14 cellular contexts compared by ENCODE assay signal in the genomic region with DNA sequence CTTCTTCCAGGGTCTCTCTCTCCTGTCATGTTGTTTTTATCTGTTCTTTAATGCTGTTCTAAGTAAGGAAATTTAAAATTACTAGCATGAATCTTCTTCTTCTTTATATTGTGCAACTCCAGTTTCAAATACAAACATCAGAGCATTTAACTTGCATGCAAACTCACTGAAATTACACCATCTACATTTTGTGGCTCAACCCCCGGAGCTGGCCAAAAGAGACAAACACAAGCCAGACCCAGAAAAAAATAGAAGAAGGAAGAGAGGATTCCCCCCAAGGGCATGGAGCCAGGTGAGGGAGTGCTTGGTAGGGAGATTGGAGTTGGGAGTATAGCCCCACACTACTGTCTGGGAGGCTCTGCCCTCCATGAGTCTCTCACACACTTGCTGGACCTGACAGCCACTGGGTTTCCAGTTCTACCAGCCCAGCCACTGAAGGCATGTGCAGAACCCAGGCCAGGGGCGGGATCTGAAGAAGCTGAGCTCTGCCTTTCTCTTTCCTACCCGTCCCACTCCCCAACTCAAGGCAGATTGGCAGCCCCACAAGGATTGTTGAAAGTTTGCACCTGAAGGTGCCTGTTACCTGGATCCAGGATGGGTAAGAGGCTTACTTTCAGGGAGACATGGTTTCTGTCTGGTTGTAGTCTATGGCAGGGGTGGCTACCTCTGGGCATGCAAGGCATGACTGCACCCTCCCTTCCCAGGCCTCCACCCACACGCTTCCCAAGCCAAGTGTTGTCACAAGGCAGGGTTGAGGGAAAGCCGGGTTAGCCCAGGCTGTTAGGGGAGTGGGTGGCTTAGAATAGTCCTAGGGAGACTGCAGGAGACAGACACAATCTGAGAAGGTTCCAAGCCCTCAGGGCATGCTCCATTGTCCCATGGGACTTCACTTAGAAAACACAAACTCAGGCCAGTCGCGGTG.
DNase-seq lines count a peak whose midpoint lies in the region; ATAC-seq, FAIRE-seq and TF ChIP-seq lines count a peak whose summit lies in the region.
"Had no signal": no experiment of that assay in that cellular context is flagged by ENCODE, and none has a peak within 500 bp of the region (broad histone marks: within the 10 kb centered on the region; RNA-seq: fewer than 3 reads in every experiment).

No MANE protein-coding gene starts in this region.

- H3K36me3 ChIP-seq in breast epithelium = no peaks in the 10 kb centered on the region
- no peaks in the 10 kb centered on the region for H3K36me3 ChIP-seq in adipocyte (ENCODE audit: control insufficient read depth, insufficient read depth, low read length, severe bottlenecking)
- no peaks in the 10 kb centered on the region for H3K36me3 ChIP-seq in upper lobe of right lung
- H3K36me3 ChIP-seq: brain microvascular endothelial cell had no signal

- H3K27ac ChIP-seq in breast epithelium (peak overlapping the region in 1 of 2 donors; percentile 46), upper lobe of right lung (no peak overlapping the region)
- H3K27ac ChIP-seq: brain microvascular endothelial cell had no signal

- TF ChIP-seq POLR2A in breast epithelium (IDR thresholded peaks at IDR 0.05) (no peak), GM12891 (IDR thresholded peaks at IDR 0.05; ENCODE audit: low read depth, low read length) (no peak)

- H3K27ac Mint-ChIP-seq in MCF 10A (ENCODE audit: low read depth, unreplicated experiment) = peak overlapping the region; percentile 0
- H3K27ac Mint-ChIP-seq in activated T-helper 17 cell treated with anti-CD3 and anti-CD28 coated beads, Interleukin-2, amount 50 U/mL, for 72 hours = no peak overlapping the region

- peak; percentile 42 for ATAC-seq in upper lobe of right lung
- ATAC-seq in activated T-helper 17 cell treated with anti-CD3 and anti-CD28 coated beads, Interleukin-2, amount 50 U/mL, for 72 hours (replicated peaks) = no peak

- peaks cover 9% of the 10 kb centered on the region for H3K9me3 Mint-ChIP-seq in MCF 10A (ENCODE audit: unreplicated experiment)
- H3K9me3 Mint-ChIP-seq in activated T-helper 17 cell treated with anti-CD3 and anti-CD28 coated beads, Interleukin-2, amount 50 U/mL, for 72 hours = peaks cover 4% of the 10 kb centered on the region

- DNase-seq in MCF 10A (ENCODE audit: unreplicated experiment) (peak; percentile 66), breast epithelium (ENCODE audit: low spot score in 2 of 2) (no peak), adipocyte (ENCODE audit: low read depth) (peak; percentile 82), iris pigment epithelial cell (ENCODE audit: low read depth) (peak; percentile 72), upper lobe of right lung (no peak), GM12891 (ENCODE audit: insufficient read length, low spot score) (no peak), RCC 7860 (ENCODE audit: low spot score) (no peak)
- DNase-seq: activated naive CD4-positive, alpha-beta T cell; brain microvascular endothelial cell; NCI-H2107; SK-N-SH had no signal

- H3K36me3 Mint-ChIP-seq in MCF 10A (ENCODE audit: insufficient read depth, unreplicated experiment) = no peaks in the 10 kb centered on the region
- no peaks in the 10 kb centered on the region for H3K36me3 Mint-ChIP-seq in activated T-helper 17 cell treated with anti-CD3 and anti-CD28 coated beads, Interleukin-2, amount 50 U/mL, for 72 hours (ENCODE audit: low read depth)

- CTCF ChIA-PET in MCF 10A (lab: Yijun Ruan, JAX) = interaction anchor here (0.6 to 1.2 kb wide), 3 partner anchors 9 to 21 kb away, joined by 3 to 4 read pairs (median 3); no protein-coding TSS in a partner anchor

- H3K4me3 Mint-ChIP-seq in MCF 10A (ENCODE audit: unreplicated experiment) = no peak overlapping the region
- no peak overlapping the region for H3K4me3 Mint-ChIP-seq in activated T-helper 17 cell treated with anti-CD3 and anti-CD28 coated beads, Interleukin-2, amount 50 U/mL, for 72 hours

- intact Hi-C loops in MCF 10A (cut with micrococcal nuclease) (no loop called here), breast epithelium (cut with DNase I; ENCODE audit: low total_unique reads) (no loop called here), upper lobe of right lung (cut with DNase I) (no loop called here)

- H3K4me3 ChIP-seq in breast epithelium (no peak overlapping the region), adipocyte (ENCODE audit: low read length) (no peak overlapping the region), upper lobe of right lung (no peak overlapping the region)
- H3K4me3 ChIP-seq: skin epidermis had no signal

- H3K9me3 ChIP-seq in breast epithelium (no peaks in the 10 kb centered on the region), adipocyte (ENCODE audit: control insufficient read depth, low read length) (no peaks in the 10 kb centered on the region), upper lobe of right lung (no peaks in the 10 kb centered on the region)
- H3K9me3 ChIP-seq: SK-N-SH had no signal

- TF ChIP-seq CTCF in MCF 10A (IDR thresholded peaks at IDR 0.05; ENCODE audit: unreplicated experiment) (no peak), breast epithelium (IDR thresholded peaks at IDR 0.05) (no peak), upper lobe of right lung (IDR thresholded peaks at IDR 0.05) (no peak)

- peak overlapping the region; percentile 15 for H3K9ac ChIP-seq in adipocyte (ENCODE audit: low read length)
- H3K9ac ChIP-seq: SK-N-SH had no signal

- POLR2A ChIA-PET in MCF 10A (lab: Yijun Ruan, JAX) = interaction anchor here (0.6 kb wide), 2 partner anchors 37 to 50 kb away, joined by 3 read pairs; no protein-coding TSS in a partner anchor

- no peaks in the 10 kb centered on the region for H3K4me1 ChIP-seq in breast epithelium
- H3K4me1 ChIP-seq in adipocyte (ENCODE audit: control insufficient read depth, insufficient read depth, low read length) = peaks cover 14% of the 10 kb centered on the region
- H3K4me1 ChIP-seq in upper lobe of right lung = no peaks in the 10 kb centered on the region

- no peaks in the 10 kb centered on the region for H3K27me3 Mint-ChIP-seq in MCF 10A (ENCODE audit: insufficient read depth, unreplicated experiment)
- no peaks in the 10 kb centered on the region for H3K27me3 Mint-ChIP-seq in activated T-helper 17 cell treated with anti-CD3 and anti-CD28 coated beads, Interleukin-2, amount 50 U/mL, for 72 hours

- FAIRE-seq in GM12891 (lab: Jason Lieb, UNC) = no peak
- no peak for FAIRE-seq in RCC 7860 (lab: Jason Lieb, UNC)
- FAIRE-seq: H54 had no signal

- BruUV-seq in MCF 10A (replicated peaks; lab: Mats Ljungman, UMichigan) = no TSS peak

- H3K27me3 ChIP-seq in breast epithelium (no peaks in the 10 kb centered on the region), adipocyte (replicated peaks; ENCODE audit: control insufficient read depth, insufficient read depth, low read length) (no peaks in the 10 kb centered on the region), upper lobe of right lung (no peaks in the 10 kb centered on the region)
- H3K27me3 ChIP-seq: brain microvascular endothelial cell had no signal

- peaks cover 17% of the 10 kb centered on the region for H3K4me1 Mint-ChIP-seq in MCF 10A (ENCODE audit: insufficient read depth, unreplicated experiment)
- H3K4me1 Mint-ChIP-seq in activated T-helper 17 cell treated with anti-CD3 and anti-CD28 coated beads, Interleukin-2, amount 50 U/mL, for 72 hours = no peaks in the 10 kb centered on the region

TF ChIP-seq in GM12891, 5 proteins besides CTCF, POLR2A, EP300 and RAD21:
- TF ChIP-seq PAX5 (IDR thresholded peaks at IDR 0.05; ENCODE audit: insufficient read depth, low read length, severe bottlenecking) (no peak), TAF1 (IDR thresholded peaks at IDR 0.05; ENCODE audit: low read depth, low read length) (no peak), POLR2AphosphoS5 (IDR thresholded peaks at IDR 0.05; ENCODE audit: low read depth, low read length) (no peak), SPI1 (IDR thresholded peaks at IDR 0.05; ENCODE audit: low read depth, low read length) (no peak), POU2F2 (IDR thresholded peaks at IDR 0.05; ENCODE audit: low read depth, low read length) (no peak)

Comparison
In these comparisons a context has a peak if more than half of its experiments do, and no peak if none do; other contexts are left out.
1. DNase-seq: peak in MCF 10A (single experiment), adipocyte (single experiment) and iris pigment epithelial cell (single experiment); none in breast epithelium (0 of 2), upper lobe of right lung (single experiment), GM12891 (single experiment) and RCC 7860 (single experiment).